1 cellular context compared by ENCODE assay signal in genomic region chr1:206766251-206766856, GRCh38.
TF ChIP-seq lines count a peak whose summit lies in the region.

No MANE protein-coding gene starts in this region.

TF ChIP-seq in K562, 482 proteins besides CTCF, POLR2A, EP300 and RAD21 (continued from another document and continues in another):
- peak in 1 of 2 experiments; percentile 89; a peak in 2 of 4 replicates for TF ChIP-seq MLLT1 (IDR thresholded peaks at IDR 0.05)
- TF ChIP-seq, protein P1, sequence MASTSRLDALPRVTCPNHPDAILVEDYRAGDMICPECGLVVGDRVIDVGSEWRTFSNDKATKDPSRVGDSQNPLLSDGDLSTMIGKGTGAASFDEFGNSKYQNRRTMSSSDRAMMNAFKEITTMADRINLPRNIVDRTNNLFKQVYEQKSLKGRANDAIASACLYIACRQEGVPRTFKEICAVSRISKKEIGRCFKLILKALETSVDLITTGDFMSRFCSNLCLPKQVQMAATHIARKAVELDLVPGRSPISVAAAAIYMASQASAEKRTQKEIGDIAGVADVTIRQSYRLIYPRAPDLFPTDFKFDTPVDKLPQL (IDR thresholded peaks at IDR 0.05; ENCODE audit: extremely low read depth, insufficient read length): no peak
- no peak for TF ChIP-seq ZBTB1 (CRISPR knock-in tag; IDR thresholded peaks at IDR 0.05; ENCODE audit: borderline replicate concordance, low read depth)
- TF ChIP-seq, protein P2, sequence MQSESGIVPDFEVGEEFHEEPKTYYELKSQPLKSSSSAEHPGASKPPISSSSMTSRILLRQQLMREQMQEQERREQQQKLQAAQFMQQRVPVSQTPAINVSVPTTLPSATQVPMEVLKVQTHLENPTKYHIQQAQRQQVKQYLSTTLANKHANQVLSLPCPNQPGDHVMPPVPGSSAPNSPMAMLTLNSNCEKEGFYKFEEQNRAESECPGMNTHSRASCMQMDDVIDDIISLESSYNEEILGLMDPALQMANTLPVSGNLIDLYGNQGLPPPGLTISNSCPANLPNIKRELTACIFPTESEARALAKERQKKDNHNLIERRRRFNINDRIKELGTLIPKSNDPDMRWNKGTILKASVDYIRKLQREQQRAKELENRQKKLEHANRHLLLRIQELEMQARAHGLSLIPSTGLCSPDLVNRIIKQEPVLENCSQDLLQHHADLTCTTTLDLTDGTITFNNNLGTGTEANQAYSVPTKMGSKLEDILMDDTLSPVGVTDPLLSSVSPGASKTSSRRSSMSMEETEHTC (IDR thresholded peaks at IDR 0.05): peak; percentile 85
- TF ChIP-seq RCOR1 (IDR thresholded peaks at IDR 0.05; ENCODE audit: borderline replicate concordance in 1 of 2, low read depth in 2 of 2, low read length in 2 of 2): peak in 1 of 2 experiments; percentile 55; a peak in 2 of 4 replicates
- TF ChIP-seq YBX1 (IDR thresholded peaks at IDR 0.05): no peak
- no peak for TF ChIP-seq SAFB (IDR thresholded peaks at IDR 0.05; ENCODE audit: borderline replicate concordance, low read depth, low read length)
- 0 out of 2 replicates have a peak, but pooled peaks have one; percentile 49 for TF ChIP-seq ZBTB7A (IDR thresholded peaks at IDR 0.05; ENCODE audit: borderline replicate concordance, control insufficient read depth, low read depth, low read length)
- TF ChIP-seq FOXP4 (CRISPR knock-in tag; IDR thresholded peaks at IDR 0.05; ENCODE audit: borderline replicate concordance): peak; percentile 71; the same call in 1 of the 2 replicates
- TF ChIP-seq ZNF23 (CRISPR knock-in tag; IDR thresholded peaks at IDR 0.05): no peak
- no peak for TF ChIP-seq ZNF408 (CRISPR knock-in tag; IDR thresholded peaks at IDR 0.05; ENCODE audit: low read depth)
- TF ChIP-seq ZNF561 (CRISPR knock-in tag; conservative IDR thresholded peaks at IDR 0.05): no peak
- no peak for TF ChIP-seq ZNF41 (CRISPR knock-in tag; conservative IDR thresholded peaks at IDR 0.05)
- no peak for TF ChIP-seq NCOA2 (IDR thresholded peaks at IDR 0.05; ENCODE audit: partially characterized antibody in 2 of 2)
- TF ChIP-seq KDM4B (IDR thresholded peaks at IDR 0.05; ENCODE audit: borderline replicate concordance in 2 of 2, low read depth in 1 of 2): 0 out of 4 replicates have a peak, but pooled peaks of 1 of the 2 experiments have one; percentile 72
- TF ChIP-seq NCOA1 (IDR thresholded peaks at IDR 0.05; ENCODE audit: low read depth): peak; percentile 73
- TF ChIP-seq U2AF2 (optimal IDR thresholded peaks at IDR 0.05; ENCODE audit: low read depth, low read length): no peak
- TF ChIP-seq HNRNPLL (IDR thresholded peaks at IDR 0.05; ENCODE audit: low read depth, low read length, poor library complexity, severe bottlenecking): no peak
- no peak for TF ChIP-seq CREBBP (IDR thresholded peaks at IDR 0.05; ENCODE audit: low read depth, low read length)
- TF ChIP-seq MYC (IDR thresholded peaks at IDR 0.05; ENCODE audit: low read depth, low read length): no peak
- no peak for TF ChIP-seq MYC (CRISPR knock-in tag; IDR thresholded peaks at IDR 0.05; ENCODE audit: borderline replicate concordance, low read depth)
- TF ChIP-seq, protein P3, sequence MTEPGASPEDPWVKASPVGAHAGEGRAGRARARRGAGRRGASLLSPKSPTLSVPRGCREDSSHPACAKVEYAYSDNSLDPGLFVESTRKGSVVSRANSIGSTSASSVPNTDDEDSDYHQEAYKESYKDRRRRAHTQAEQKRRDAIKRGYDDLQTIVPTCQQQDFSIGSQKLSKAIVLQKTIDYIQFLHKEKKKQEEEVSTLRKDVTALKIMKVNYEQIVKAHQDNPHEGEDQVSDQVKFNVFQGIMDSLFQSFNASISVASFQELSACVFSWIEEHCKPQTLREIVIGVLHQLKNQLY (CRISPR knock-in tag; conservative IDR thresholded peaks at IDR 0.05): no peak
- no peak for TF ChIP-seq FUS (optimal IDR thresholded peaks at IDR 0.05; ENCODE audit: low read depth, low read length)
- TF ChIP-seq SRSF1 (IDR thresholded peaks at IDR 0.05; ENCODE audit: low read depth, low read length): no peak
- no peak for TF ChIP-seq PRMT5 (CRISPR knock-in tag; IDR thresholded peaks at IDR 0.05)
- TF ChIP-seq RAD51 (IDR thresholded peaks at IDR 0.05; ENCODE audit: borderline replicate concordance, low read depth): no peak
- TF ChIP-seq TRIM28 (IDR thresholded peaks at IDR 0.05): no peak
- no peak for TF ChIP-seq SNIP1 (IDR thresholded peaks at IDR 0.05; ENCODE audit: low read depth)
- TF ChIP-seq, protein P4, sequence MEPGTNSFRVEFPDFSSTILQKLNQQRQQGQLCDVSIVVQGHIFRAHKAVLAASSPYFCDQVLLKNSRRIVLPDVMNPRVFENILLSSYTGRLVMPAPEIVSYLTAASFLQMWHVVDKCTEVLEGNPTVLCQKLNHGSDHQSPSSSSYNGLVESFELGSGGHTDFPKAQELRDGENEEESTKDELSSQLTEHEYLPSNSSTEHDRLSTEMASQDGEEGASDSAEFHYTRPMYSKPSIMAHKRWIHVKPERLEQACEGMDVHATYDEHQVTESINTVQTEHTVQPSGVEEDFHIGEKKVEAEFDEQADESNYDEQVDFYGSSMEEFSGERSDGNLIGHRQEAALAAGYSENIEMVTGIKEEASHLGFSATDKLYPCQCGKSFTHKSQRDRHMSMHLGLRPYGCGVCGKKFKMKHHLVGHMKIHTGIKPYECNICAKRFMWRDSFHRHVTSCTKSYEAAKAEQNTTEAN (CRISPR knock-in tag; IDR thresholded peaks at IDR 0.05): no peak
- TF ChIP-seq ZNF384 (IDR thresholded peaks at IDR 0.05; ENCODE audit: low read depth, low read length): peak; percentile 78
- no peak for TF ChIP-seq POLR2AphosphoS2 (IDR thresholded peaks at IDR 0.05; ENCODE audit: low read length)
- TF ChIP-seq JUN (IDR thresholded peaks at IDR 0.05; ENCODE audit: borderline replicate concordance, low read depth, low read length): peak; percentile 61; the same call in 1 of the 2 replicates
- no peak for TF ChIP-seq JUN (CRISPR knock-in tag; IDR thresholded peaks at IDR 0.05; ENCODE audit: borderline replicate concordance)
- no peak for TF ChIP-seq ZNF324 (CRISPR knock-in tag; IDR thresholded peaks at IDR 0.05)
- no peak for TF ChIP-seq ZNF551 (CRISPR knock-in tag; IDR thresholded peaks at IDR 0.05)
- TF ChIP-seq ZHX1 (conservative IDR thresholded peaks at IDR 0.05; ENCODE audit: low read length): no peak
- TF ChIP-seq ZNF609 (CRISPR knock-in tag; IDR thresholded peaks at IDR 0.05; ENCODE audit: borderline replicate concordance): no peak
- TF ChIP-seq ZBTB5 (IDR thresholded peaks at IDR 0.05): no peak
- TF ChIP-seq NFIX (CRISPR knock-in tag; IDR thresholded peaks at IDR 0.05; ENCODE audit: low read depth): no peak
- no peak for TF ChIP-seq ZNF507 (tag; conservative IDR thresholded peaks at IDR 0.05)
- TF ChIP-seq HOXB6 (CRISPR knock-in tag; IDR thresholded peaks at IDR 0.05; ENCODE audit: borderline replicate concordance): no peak
- TF ChIP-seq GABPB1 (CRISPR knock-in tag; IDR thresholded peaks at IDR 0.05): no peak
- no peak for TF ChIP-seq ZNF3 (CRISPR knock-in tag; IDR thresholded peaks at IDR 0.05)
- no peak for TF ChIP-seq HOMEZ (CRISPR knock-in tag; IDR thresholded peaks at IDR 0.05)
- TF ChIP-seq RFX1 (IDR thresholded peaks at IDR 0.05): no peak
